ENCODE assay signal across 26 cellular contexts in the genomic region with DNA sequence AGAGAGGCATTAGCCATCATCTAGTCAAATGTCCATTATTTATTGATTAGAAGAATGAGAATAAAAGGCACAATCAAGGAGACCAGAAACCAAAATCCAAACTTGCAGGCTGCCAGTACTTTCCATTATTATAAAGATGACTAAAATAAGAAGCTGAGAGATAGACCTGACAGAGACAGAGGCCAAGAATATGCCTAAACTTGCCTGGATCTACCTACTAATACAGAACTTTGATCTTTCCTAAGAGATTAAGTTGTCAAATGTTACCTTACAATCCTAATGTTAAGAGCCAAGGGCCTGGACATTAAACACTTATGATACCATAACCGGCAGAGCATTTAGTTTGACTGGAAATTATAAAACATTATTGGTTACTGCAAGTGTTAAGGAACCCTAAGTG. TPM values are rescaled to one million over a fixed set of nuclear protein-coding genes. Genes with fewer than 3 reads are reported as not detected.
DNase-seq lines count a peak whose midpoint lies in the region; ATAC-seq and TF ChIP-seq lines count a peak whose summit lies in the region.
"Had no signal": no experiment of that assay in that cellular context is flagged by ENCODE, and none has a peak within 500 bp of the region (broad histone marks: within the 10 kb centered on the region; RNA-seq: fewer than 3 reads in every experiment).

No MANE protein-coding gene starts in this region.

- H3K27me3 Mint-ChIP-seq in endodermal cell (ENCODE audit: insufficient read depth), result no peaks in the 10 kb centered on the region
- peaks cover 1% of the 10 kb centered on the region for H3K27me3 Mint-ChIP-seq in mesothelial cell of epicardium (ENCODE audit: low read depth)

- H3K27ac ChIP-seq in VCaP, result peak overlapping the region; percentile 3; the same call in 1 of the 2 replicates
- no peak overlapping the region for H3K27ac ChIP-seq in endodermal cell (ENCODE audit: low read depth, low read length)
- no peak overlapping the region for H3K27ac ChIP-seq in upper lobe of right lung

- TF ChIP-seq CTCF in VCaP (conservative IDR thresholded peaks at IDR 0.05) (no peak), endodermal cell (conservative IDR thresholded peaks at IDR 0.05) (no peak), mesothelial cell of epicardium (IDR thresholded peaks at IDR 0.05; ENCODE audit: unreplicated experiment) (no peak), upper lobe of right lung (IDR thresholded peaks at IDR 0.05) (no peak)

- no peak for DNase-seq in endodermal cell
- no peak for DNase-seq in mesothelial cell of epicardium (ENCODE audit: low spot score in 2 of 2, unreplicated experiment in 2 of 2)
- DNase-seq in superior temporal gyrus (ENCODE audit: extremely low spot score), result peak; percentile 16
- no peak for DNase-seq in RKO (ENCODE audit: low spot score)
- DNase-seq in AG20443 (ENCODE audit: low spot score), result no peak
- DNase-seq in NK-92 treated with Interleukin-12 subunit alpha and Interleukin-12 subunit beta, amount 100 ng/mL, for 24 hours (lab: John Stamatoyannopoulos, UW), result no peak
- no peak for DNase-seq in upper lobe of right lung
- DNase-seq: activated CD4-positive, alpha-beta T cell treated with anti-CD3 and anti-CD28 coated beads for 48 hours; activated CD8-positive, alpha-beta memory T cell treated with anti-CD3 and anti-CD28 coated beads for 24 hours; activated effector memory CD4-positive, alpha-beta T cell treated with anti-CD3 and anti-CD28 coated beads, Interleukin-2, amount 50 U/mL, for 16 hours; C1 segment of cervical spinal cord; DMS79 treated with DMSO at 0.1 percent for 48 hours; erythroblast; foreskin melanocyte; GF-D8; NCI-H1436 treated with DMSO at 0.1 percent for 48 hours; NCI-H2107; NCI-H446 treated with DMSO at 0.1 percent for 48 hours; NCI-H82; nucleus accumbens; stimulated activated CD4-positive, alpha-beta T cell treated with anti-CD3 and anti-CD28 coated beads, Interleukin-2, amount 100 ng/mL, for 48 hours; substantia nigra; T-helper 2 cell; uterus had no signal

- H3K36me3 ChIP-seq in endodermal cell (ENCODE audit: control insufficient read depth, insufficient read depth, low read length) (peaks cover 9% of the 10 kb centered on the region), upper lobe of right lung (no peaks in the 10 kb centered on the region)
- H3K36me3 ChIP-seq: uterus had no signal

- H3K9me3 ChIP-seq in endodermal cell (ENCODE audit: control insufficient read depth, low read length) (no peaks in the 10 kb centered on the region), upper lobe of right lung (no peaks in the 10 kb centered on the region)
- H3K9me3 ChIP-seq: uterus had no signal

- 93 to 100% methylated on average over 1 of the region's 1 CpG for WGBS in endodermal cell (ENCODE audit: insufficient coverage in 1 of 2, insufficient read length in 1 of 2), 2 experiments

- H3K4me1 Mint-ChIP-seq in endodermal cell (peaks cover 56% of the 10 kb centered on the region), mesothelial cell of epicardium (peaks cover 71% of the 10 kb centered on the region)

- H3K27ac Mint-ChIP-seq in endodermal cell, result no peak overlapping the region
- peak overlapping the region; percentile 72 for H3K27ac Mint-ChIP-seq in mesothelial cell of epicardium

- peaks cover 11% of the 10 kb centered on the region for H3K4me1 ChIP-seq in endodermal cell (ENCODE audit: control insufficient read depth, insufficient read depth, low read length)
- peaks cover 8% of the 10 kb centered on the region for H3K4me1 ChIP-seq in upper lobe of right lung

- H3K36me3 Mint-ChIP-seq in endodermal cell (ENCODE audit: low read depth) (peaks cover 16% of the 10 kb centered on the region), mesothelial cell of epicardium (no peaks in the 10 kb centered on the region)

- no peak overlapping the region for H3K4me3 Mint-ChIP-seq in endodermal cell
- no peak overlapping the region for H3K4me3 Mint-ChIP-seq in mesothelial cell of epicardium

- H3K9ac ChIP-seq in endodermal cell (ENCODE audit: extremely low read depth, low read length, poor library complexity, severe bottlenecking), result no peak overlapping the region

- intact Hi-C loops in upper lobe of right lung (cut with DNase I), result no loop called here

- H3K27me3 ChIP-seq in endodermal cell (ENCODE audit: control insufficient read depth, insufficient read depth, low read length, poor library complexity, severe bottlenecking) (no peaks in the 10 kb centered on the region), upper lobe of right lung (peaks cover 15% of the 10 kb centered on the region)
- H3K27me3 ChIP-seq: uterus had no signal

- no peaks in the 10 kb centered on the region for H3K9me3 Mint-ChIP-seq in endodermal cell
- H3K9me3 Mint-ChIP-seq in mesothelial cell of epicardium, result no peaks in the 10 kb centered on the region

- peak overlapping the region; percentile 41 for H3K4me3 ChIP-seq in endodermal cell (ENCODE audit: low read length)
- H3K4me3 ChIP-seq in upper lobe of right lung, result no peak overlapping the region
- H3K4me3 ChIP-seq: uterus had no signal

- ATAC-seq in upper lobe of right lung, result no peak
- ATAC-seq: Right ventricle myocardium inferior had no signal

RNA-seq across cellular contexts. Expression of a gene that starts 6.2 kb away (rescaled TPM):
- total RNA-seq in endodermal cell (10 to 100 TPM; 73.7 to 75.6 TPM), mesothelial cell of epicardium (26.8 to 28.2 TPM (median 27.5 TPM) in 3 replicates), upper lobe of right lung (7.5 TPM)
- polyA plus RNA-seq in endodermal cell (2013, experiment 1 of 2), result 58.3 TPM
- polyA plus RNA-seq in endodermal cell (2013, experiment 2 of 2), result 53.9 TPM

RNA-seq across cellular contexts. Expression of a gene that starts 40.2 kb away (rescaled TPM):
- total RNA-seq in endodermal cell (10 to 100 TPM; 28.3 to 39.6 TPM), mesothelial cell of epicardium (26.0 to 27.8 TPM (median 26.5 TPM) in 3 replicates), upper lobe of right lung (36.5 TPM)
- 18.2 TPM for polyA plus RNA-seq in endodermal cell (2013, experiment 1 of 2)
- polyA plus RNA-seq in endodermal cell (2013, experiment 2 of 2), result 18.9 TPM
